ENCODE assay signal across 1 cellular context in genomic region chr17:57953703-57954420, GRCh38.
TF ChIP-seq lines count a peak whose summit lies in the region.

No MANE protein-coding gene starts in this region.

TF ChIP-seq in IMR-90, 13 proteins besides CTCF, POLR2A, EP300 and RAD21 (continued from another document):
- TF ChIP-seq USF2 (IDR thresholded peaks at IDR 0.05; ENCODE audit: low read depth, low read length), result no peak
